Comparison of ENCODE assay signal across 26 cellular contexts in the genomic region with DNA sequence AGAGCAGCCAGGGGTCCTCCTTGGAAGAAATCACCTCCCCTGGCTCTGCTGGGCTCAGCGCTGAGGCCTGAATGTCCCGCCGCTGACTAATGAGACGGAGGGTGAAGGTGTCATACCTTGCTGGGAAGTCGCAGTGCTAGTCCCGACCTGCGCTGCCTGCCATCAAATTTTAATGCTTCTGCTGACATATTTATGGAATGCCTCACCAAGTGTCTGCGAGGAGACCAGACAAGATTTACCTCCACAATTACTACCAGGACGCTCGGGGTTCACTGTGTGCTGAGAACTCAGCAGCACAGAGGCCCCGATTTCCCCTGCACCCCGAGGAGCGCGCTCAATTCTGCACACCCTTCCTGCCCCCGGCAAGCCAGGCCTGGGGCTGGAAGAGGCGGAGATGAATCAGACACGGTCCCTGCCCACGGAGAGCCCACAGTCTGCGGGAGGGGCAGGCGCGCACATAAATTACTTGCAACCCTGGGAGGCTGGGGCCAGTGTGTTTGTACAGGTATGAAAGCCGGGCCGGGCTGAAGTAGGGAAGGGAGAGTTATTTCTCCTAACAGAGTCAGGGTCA.
A peak's percentile ranks its signal among the peaks of the same experiment; 100 is the strongest.
DNase-seq lines count a peak whose midpoint lies in the region; ATAC-seq, FAIRE-seq and TF ChIP-seq lines count a peak whose summit lies in the region.
"Had no signal": no experiment of that assay in that cellular context is flagged by ENCODE, and none has a peak within 500 bp of the region (broad histone marks: within the 10 kb centered on the region; RNA-seq: fewer than 3 reads in every experiment).

No MANE protein-coding gene starts in this region.

- ATAC-seq in naive B cell (ENCODE audit: low read depth in 2 of 2) = no peak
- ATAC-seq in GM21737 (IDR thresholded peaks at IDR 0.05; ENCODE audit: unreplicated experiment) = no peak
- ATAC-seq: activated CD8-positive, alpha-beta T cell treated with anti-CD3 and anti-CD28 coated beads for 36 hours; GM12878; left colon; naive thymus-derived CD8-positive, alpha-beta T cell; T-cell had no signal

- H3K4me3 ChIP-seq in epithelial cell of esophagus (ENCODE audit: low read length) = no peak overlapping the region
- H3K4me3 ChIP-seq: colonic mucosa, GM12878, Peyer's patch, SJSA1, skin epidermis, stomach, tibial nerve had no signal

- H3K27me3 Mint-ChIP-seq in IgD-negative memory B cell (no peaks in the 10 kb centered on the region), naive B cell (no peaks in the 10 kb centered on the region), type B pancreatic cell (peaks cover 85% of the 10 kb centered on the region)

- peak overlapping the region in 1 of 4 donors; percentile 8 for H3K4me3 Mint-ChIP-seq in IgD-negative memory B cell
- H3K4me3 Mint-ChIP-seq in naive B cell = peak overlapping the region in 2 of 8 donors; percentile 9 to 15
- peak overlapping the region; percentile 63 for H3K4me3 Mint-ChIP-seq in type B pancreatic cell
- H3K4me3 Mint-ChIP-seq: activated CD8-positive, alpha-beta T cell treated with anti-CD3 and anti-CD28 coated beads for 36 hours; activated naive CD4-positive, alpha-beta T cell treated with anti-CD3 and anti-CD28 coated beads, Interleukin-2, amount 50 U/mL, for 24 hours; T-cell had no signal

- DNase-seq in epithelial cell of esophagus (ENCODE audit: low read depth) (peak; percentile 87), naive B cell (no peak), type B pancreatic cell (ENCODE audit: extremely low spot score, unreplicated experiment) (no peak), cerebellar cortex (ENCODE audit: low spot score) (no peak), D721Med (ENCODE audit: insufficient read length, low spot score) (no peak)
- DNase-seq: activated CD4-positive, CD25-positive, alpha-beta regulatory T cell treated with anti-CD3 and anti-CD28 coated beads, Interleukin-2, amount 50 U/mL, for 72 hours; activated CD8-positive, alpha-beta T cell treated with anti-CD3 and anti-CD28 coated beads for 36 hours; amygdala; colonic mucosa; effector CD8-positive, alpha-beta T cell; foreskin fibroblast; left colon; naive thymus-derived CD8-positive, alpha-beta T cell; NCI-H2029 treated with DMSO at 0.1 percent for 48 hours; NCI-H2227 treated with DMSO at 0.1 percent for 48 hours; Peyer's patch; stomach; T-cell had no signal

- H3K36me3 Mint-ChIP-seq in IgD-negative memory B cell (peaks cover 2% of the 10 kb centered on the region), naive B cell (peaks cover 5 to 27% of the 10 kb centered on the region in 2 donors), type B pancreatic cell (no peaks in the 10 kb centered on the region)
- H3K36me3 Mint-ChIP-seq: activated naive CD4-positive, alpha-beta T cell treated with anti-CD3 and anti-CD28 coated beads, Interleukin-2, amount 50 U/mL, for 24 hours; naive thymus-derived CD8-positive, alpha-beta T cell; T-cell had no signal

- no peak for FAIRE-seq in D721Med (lab: Jason Lieb, UNC)
- FAIRE-seq: GM12878 had no signal

- peak overlapping the region in 2 of 3 donors; percentile 16 to 42 for H3K27ac Mint-ChIP-seq in IgD-negative memory B cell
- peak overlapping the region in 5 of 6 donors; percentile 69 to 92 (median 76) for H3K27ac Mint-ChIP-seq in naive B cell
- no peak overlapping the region for H3K27ac Mint-ChIP-seq in type B pancreatic cell
- H3K27ac Mint-ChIP-seq: activated CD8-positive, alpha-beta T cell treated with anti-CD3 and anti-CD28 coated beads for 36 hours; activated naive CD4-positive, alpha-beta T cell treated with anti-CD3 and anti-CD28 coated beads, Interleukin-2, amount 50 U/mL, for 24 hours; activated T-helper 2 cell treated with anti-CD3 and anti-CD28 coated beads, Interferon-gamma antibody, Interleukin-2, Interleukin-4, amounts not matched to agents 10 μg/mL and 5 μg/mL and 100 μg/mL, durations not matched to agents 14 hours and 24 hours and 36 hours; naive thymus-derived CD8-positive, alpha-beta T cell; T-cell had no signal

- H3K4me1 Mint-ChIP-seq in IgD-negative memory B cell = peaks cover 7 to 27% (median 17%) of the 10 kb centered on the region in 3 donors
- H3K4me1 Mint-ChIP-seq in naive B cell = peaks cover 29 to 67% (median 65%) of the 10 kb centered on the region in 3 donors
- H3K4me1 Mint-ChIP-seq in type B pancreatic cell (ENCODE audit: unreplicated experiment) = peaks cover 12% of the 10 kb centered on the region

- TF ChIP-seq CTCF in epithelial cell of esophagus (IDR thresholded peaks at IDR 0.05; ENCODE audit: insufficient read depth, low read depth, low read length, missing control alignments) (no peak), type B pancreatic cell (conservative IDR thresholded peaks at IDR 0.05) (no peak), D721Med (IDR thresholded peaks at IDR 0.05; ENCODE audit: insufficient read depth, missing control alignments) (no peak)

- H3K9me3 Mint-ChIP-seq in IgD-negative memory B cell (no peaks in the 10 kb centered on the region), naive B cell (no peaks in the 10 kb centered on the region), type B pancreatic cell (no peaks in the 10 kb centered on the region)
- H3K9me3 Mint-ChIP-seq: activated CD8-positive, alpha-beta T cell treated with anti-CD3 and anti-CD28 coated beads for 36 hours; activated naive CD4-positive, alpha-beta T cell treated with anti-CD3 and anti-CD28 coated beads, Interleukin-2, amount 50 U/mL, for 24 hours; activated T-helper 2 cell treated with anti-CD3 and anti-CD28 coated beads, Interferon-gamma antibody, Interleukin-2, Interleukin-4, amounts not matched to agents 10 μg/mL and 5 μg/mL and 100 μg/mL, durations not matched to agents 14 hours and 24 hours and 36 hours; naive thymus-derived CD8-positive, alpha-beta T cell; T-cell had no signal
